Comparison of ENCODE assay signal across 9 cellular contexts in the genomic region with DNA sequence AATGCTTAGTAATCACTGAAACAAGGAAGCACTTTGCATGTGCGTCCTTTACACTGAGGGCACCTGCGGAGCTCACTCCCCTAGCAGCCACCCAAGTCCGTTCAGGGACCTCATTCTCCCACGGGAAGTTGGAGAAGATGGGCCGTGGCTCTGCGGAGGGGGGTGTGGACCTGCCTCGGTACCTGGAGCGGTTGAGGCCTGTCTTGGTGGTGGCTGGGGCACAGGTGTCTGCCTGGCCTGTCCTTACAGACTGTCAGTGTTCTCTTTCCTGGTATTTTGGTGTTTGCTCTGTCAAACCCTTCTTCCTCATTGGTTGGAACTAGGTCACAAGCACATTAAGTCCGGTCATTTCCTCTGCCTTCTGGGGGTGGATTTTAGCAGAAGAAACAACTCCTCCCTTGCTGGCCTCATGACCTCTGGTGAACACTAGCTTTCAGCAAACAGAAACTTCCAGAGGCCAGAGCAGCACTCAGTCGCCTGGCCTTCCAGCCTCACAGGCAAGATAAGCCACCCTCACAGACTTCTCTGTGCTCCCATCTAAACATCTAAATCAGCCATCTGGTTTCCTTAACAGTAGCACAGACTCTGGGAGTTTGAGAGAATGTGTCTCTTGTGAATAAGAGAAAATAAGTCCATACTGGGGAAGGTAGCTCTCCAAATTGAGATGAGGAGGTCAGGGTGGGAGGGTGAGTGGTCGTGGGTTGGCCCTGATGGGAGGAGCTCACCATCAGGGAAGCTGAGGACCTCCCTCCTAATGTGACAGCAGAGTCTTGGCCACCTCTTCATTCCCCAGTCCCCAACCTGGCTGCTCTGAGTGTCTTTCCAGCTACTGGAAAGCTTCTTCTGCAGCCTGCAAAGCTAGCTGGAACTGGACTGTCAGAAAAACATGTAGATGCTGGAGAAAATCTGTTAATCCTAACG. TPM values are rescaled to one million over a fixed set of nuclear protein-coding genes. Genes with fewer than 3 reads are reported as not detected.
DNase-seq lines count a peak whose midpoint lies in the region; ATAC-seq and TF ChIP-seq lines count a peak whose summit lies in the region.
"Had no signal": no experiment of that assay in that cellular context is flagged by ENCODE, and none has a peak within 500 bp of the region (broad histone marks: within the 10 kb centered on the region; RNA-seq: fewer than 3 reads in every experiment).

No MANE protein-coding gene starts in this region.

- H3K27ac ChIP-seq in CD4-positive, alpha-beta memory T cell (ENCODE audit: low read depth, low read length): no peak overlapping the region
- H3K27ac ChIP-seq in Peyer's patch (peak overlapping the region; percentile 27 to 78 (median 50)), fibroblast of lung (ENCODE audit: insufficient read depth, low read length) (peak overlapping the region; percentile 25), A673 (ENCODE audit: low read depth, low read length, poor library complexity, severe bottlenecking) (no peak overlapping the region)

- peaks cover 11% of the 10 kb centered on the region for H3K36me3 ChIP-seq in CD4-positive, alpha-beta memory T cell (ENCODE audit: insufficient read depth, low read length)
- H3K36me3 ChIP-seq in Peyer's patch (peaks cover 0 to 18% (median 0%) of the 10 kb centered on the region in 3 donors), fibroblast of lung (ENCODE audit: control insufficient read depth, insufficient read depth, low read length) (peaks cover 5% of the 10 kb centered on the region), A673 (ENCODE audit: insufficient read depth, low read length, poor library complexity, severe bottlenecking) (peaks cover 9% of the 10 kb centered on the region)

- peak; percentile 31 for ATAC-seq in omental fat pad (ENCODE audit: low FRiP score)
- no peak for ATAC-seq in GM21786 (IDR thresholded peaks at IDR 0.05; ENCODE audit: unreplicated experiment)
- ATAC-seq in HG02870 (IDR thresholded peaks at IDR 0.05; ENCODE audit: unreplicated experiment): no peak

- H3K79me2 ChIP-seq in fibroblast of lung (ENCODE audit: control insufficient read depth, insufficient read depth, low read length): no peaks in the 10 kb centered on the region

- no peak overlapping the region for H3K4me3 ChIP-seq in CD4-positive, alpha-beta memory T cell (ENCODE audit: low read length in 2 of 2)
- peak overlapping the region in 1 of 4 donors; percentile 11 for H3K4me3 ChIP-seq in Peyer's patch
- no peak overlapping the region for H3K4me3 ChIP-seq in fibroblast of lung (replicated peaks in 1 of 4; ENCODE audit: control extremely low read depth in 1 of 4, insufficient read depth in 1 of 4, low read depth in 3 of 4, low read length in 4 of 4)
- no peak overlapping the region for H3K4me3 ChIP-seq in A673 (ENCODE audit: low read depth, low read length, poor library complexity, severe bottlenecking)

- no peak for TF ChIP-seq POLR2A in Peyer's patch (IDR thresholded peaks at IDR 0.05)

- BruUV-seq in A673 (replicated peaks; lab: Mats Ljungman, UMichigan): no TSS peak

- no peak for DNase-seq in CD4-positive, alpha-beta memory T cell
- DNase-seq in Peyer's patch: peak in 2 of 3 donors; percentile 54
- peak in 1 of 2 donors; percentile 62 for DNase-seq in fibroblast of lung (ENCODE audit: low read depth in 2 of 2)
- no peak for DNase-seq in omental fat pad (ENCODE audit: low spot score)
- no peak for DNase-seq in A673 (ENCODE audit: low spot score)
- no peak for DNase-seq in NCI-H2107 (lab: John Stamatoyannopoulos, UW)
- DNase-seq: NCI-H1694 had no signal

- TF ChIP-seq CTCF in Peyer's patch (IDR thresholded peaks at IDR 0.05) (no peak), fibroblast of lung (conservative IDR thresholded peaks at IDR 0.05 in 1 of 2, IDR thresholded peaks at IDR 0.05 in 1 of 2; ENCODE audit: low read depth in 1 of 2, low read length in 2 of 2) (no peak), omental fat pad (IDR thresholded peaks at IDR 0.05) (no peak), A673 (conservative IDR thresholded peaks at IDR 0.05; ENCODE audit: low read depth, low read length) (no peak)

- intact Hi-C loops in CD4-positive, alpha-beta memory T cell (cut with micrococcal nuclease): no loop called here
- intact Hi-C loops in A673 (cut with micrococcal nuclease; ENCODE audit: unreplicated experiment): no loop called here

- H3K4me3 Mint-ChIP-seq in CD4-positive, alpha-beta memory T cell: peak overlapping the region in 3 of 8 donors; percentile 26 to 71 (median 60)

- CTCF ChIA-PET in CD4-positive, alpha-beta memory T cell (lab: Charles Lee; ENCODE audit: partially characterized antibody): no interaction called here
- CTCF ChIA-PET in A673 (lab: Charles Lee): no interaction called here

- no peaks in the 10 kb centered on the region for H4K20me1 ChIP-seq in fibroblast of lung (ENCODE audit: control insufficient read depth, extremely low read depth, insufficient read depth, low read length)

- H2AFZ ChIP-seq in fibroblast of lung (ENCODE audit: low read length): no peak overlapping the region

- H3K9ac ChIP-seq in fibroblast of lung (ENCODE audit: insufficient read depth, low read length): no peak overlapping the region

- POLR2A ChIA-PET in CD4-positive, alpha-beta memory T cell (lab: Charles Lee; ENCODE audit: partially characterized antibody): interaction anchor here (1.4 kb wide), 1 partner anchor 8 kb away, joined by 5 read pairs; a partner anchor contains a TSS
- POLR2A ChIA-PET in A673 (lab: Charles Lee; ENCODE audit: low non-redundant PET): interaction anchor here (0.6 kb wide), 1 partner anchor 9 kb away, joined by 3 read pairs; a partner anchor contains a TSS

- peaks cover 9 to 56% (median 31%) of the 10 kb centered on the region in 4 donors for H3K4me1 Mint-ChIP-seq in CD4-positive, alpha-beta memory T cell

- H3K4me2 ChIP-seq in fibroblast of lung (ENCODE audit: extremely low read depth, insufficient read depth, low read length): peak overlapping the region; percentile 54

- no peaks in the 10 kb centered on the region for H3K9me3 Mint-ChIP-seq in CD4-positive, alpha-beta memory T cell

- peaks cover 55% of the 10 kb centered on the region for H3K4me1 ChIP-seq in CD4-positive, alpha-beta memory T cell (ENCODE audit: insufficient read depth, low read length)
- peaks cover 0 to 26% (median 0%) of the 10 kb centered on the region in 4 donors for H3K4me1 ChIP-seq in Peyer's patch
- peaks cover 11% of the 10 kb centered on the region for H3K4me1 ChIP-seq in fibroblast of lung (ENCODE audit: control insufficient read depth, extremely low read depth, insufficient read depth, low read length)
- no peaks in the 10 kb centered on the region for H3K4me1 ChIP-seq in A673 (ENCODE audit: insufficient read depth, low read length, poor library complexity, severe bottlenecking)

- H3K27me3 Mint-ChIP-seq in CD4-positive, alpha-beta memory T cell: no peaks in the 10 kb centered on the region

- H3K27ac Mint-ChIP-seq in CD4-positive, alpha-beta memory T cell: peak overlapping the region in 5 of 7 donors; percentile 46 to 84 (median 72)

- H3K9me3 ChIP-seq in CD4-positive, alpha-beta memory T cell (ENCODE audit: control insufficient read depth in 1 of 2, low read length in 2 of 2): no peaks in the 10 kb centered on the region
- H3K9me3 ChIP-seq in Peyer's patch (no peaks in the 10 kb centered on the region), fibroblast of lung (ENCODE audit: control insufficient read depth, insufficient read depth, low read depth, low read length) (no peaks in the 10 kb centered on the region), A673 (ENCODE audit: low read depth, low read length, poor library complexity, severe bottlenecking) (no peaks in the 10 kb centered on the region)

- peaks cover 21 to 26% of the 10 kb centered on the region in 2 donors for H3K36me3 Mint-ChIP-seq in CD4-positive, alpha-beta memory T cell

- no peaks in the 10 kb centered on the region for H3K27me3 ChIP-seq in CD4-positive, alpha-beta memory T cell (ENCODE audit: insufficient read depth, low read length)
- H3K27me3 ChIP-seq in Peyer's patch (no peaks in the 10 kb centered on the region), fibroblast of lung (ENCODE audit: control insufficient read depth, insufficient read depth, low read length) (no peaks in the 10 kb centered on the region), A673 (replicated peaks; ENCODE audit: insufficient read depth, low read depth, low read length, poor library complexity) (no peaks in the 10 kb centered on the region)

RNA-seq across cellular contexts. Expression of a gene that starts 8.6 kb away (rescaled TPM):
- total RNA-seq in CD4-positive, alpha-beta memory T cell: 10 to 100 TPM; 24.4 to 26.1 TPM
- polyA plus RNA-seq in CD4-positive, alpha-beta memory T cell: 10 to 100 TPM; 18.8 to 27.8 TPM
- 10 to 100 TPM; 13.2 to 21.5 (median 18.3) TPM for total RNA-seq in Peyer's patch
- total RNA-seq in fibroblast of lung: 9.2 and 10.6 TPM in 2 replicates
- 36.1 and 37.0 TPM in 2 replicates for polyA plus RNA-seq in fibroblast of lung
- polyA plus RNA-seq in fibroblast of lung (2012): 33.3 and 34.1 TPM in 2 replicates
- polyA minus RNA-seq in fibroblast of lung (ENCODE audit: low replicate concordance): 14.2 and 20.0 TPM in 2 replicates
- 10 to 100 TPM; 17.2 to 25.1 (median 20.1) TPM for total RNA-seq in omental fat pad
- 34.0 and 35.3 TPM in 2 replicates for total RNA-seq in A673 (2021)

RNA-seq across cellular contexts. Expression of a gene that starts 8.8 kb away (rescaled TPM):
- 100 to 1,000 TPM; 142 to 145 TPM for total RNA-seq in CD4-positive, alpha-beta memory T cell
- 10 to 100 TPM; 31.5 to 78.5 TPM for polyA plus RNA-seq in CD4-positive, alpha-beta memory T cell
- total RNA-seq in Peyer's patch (100 to 1,000 TPM in 3 of 4 donors, 10 to 100 TPM in 1; 99.7 to 184 (median 161) TPM), fibroblast of lung (32.9 and 40.6 TPM in 2 replicates), omental fat pad (10 to 100 TPM; 62.1 to 97.2 (median 86.9) TPM), A673 (2021) (71.6 and 74.9 TPM in 2 replicates)
- 26.4 and 34.5 TPM in 2 replicates for polyA plus RNA-seq in fibroblast of lung
- polyA plus RNA-seq in fibroblast of lung (2012): 39.0 and 53.7 TPM in 2 replicates
- 328 and 515 TPM in 2 replicates for polyA minus RNA-seq in fibroblast of lung (ENCODE audit: low replicate concordance)

RNA-seq across cellular contexts. Expression of a gene that starts 49.8 kb away (rescaled TPM):
- total RNA-seq in CD4-positive, alpha-beta memory T cell: 10 to 100 TPM; 85.1 to 86.5 TPM
- polyA plus RNA-seq in CD4-positive, alpha-beta memory T cell: 10 to 100 TPM; 39.9 to 51.3 TPM
- total RNA-seq in Peyer's patch: 10 to 100 TPM; 39.6 to 58.8 (median 58.2) TPM
- 39.8 and 45.1 TPM in 2 replicates for total RNA-seq in fibroblast of lung
- 23.8 and 26.0 TPM in 2 replicates for polyA plus RNA-seq in fibroblast of lung
- 23.9 and 24.4 TPM in 2 replicates for polyA plus RNA-seq in fibroblast of lung (2012)
- 31.1 and 39.1 TPM in 2 replicates for polyA minus RNA-seq in fibroblast of lung (ENCODE audit: low replicate concordance)
- 10 to 100 TPM; 37.9 to 51.6 (median 45.4) TPM for total RNA-seq in omental fat pad
- total RNA-seq in A673 (2021): 79.0 and 82.5 TPM in 2 replicates

Comparison
In these comparisons a context has a peak if more than half of its experiments do, and no peak if none do; other contexts are left out.
1. DNase-seq: peak in Peyer's patch (2 of 3); none in CD4-positive, alpha-beta memory T cell (0 of 5), omental fat pad (single experiment), A673 (single experiment) and NCI-H2107 (single experiment).
2. H3K27ac ChIP-seq: peak in Peyer's patch (4 of 4) and fibroblast of lung (single experiment); none in CD4-positive, alpha-beta memory T cell (single experiment) and A673 (single experiment).